In the genomic region with DNA sequence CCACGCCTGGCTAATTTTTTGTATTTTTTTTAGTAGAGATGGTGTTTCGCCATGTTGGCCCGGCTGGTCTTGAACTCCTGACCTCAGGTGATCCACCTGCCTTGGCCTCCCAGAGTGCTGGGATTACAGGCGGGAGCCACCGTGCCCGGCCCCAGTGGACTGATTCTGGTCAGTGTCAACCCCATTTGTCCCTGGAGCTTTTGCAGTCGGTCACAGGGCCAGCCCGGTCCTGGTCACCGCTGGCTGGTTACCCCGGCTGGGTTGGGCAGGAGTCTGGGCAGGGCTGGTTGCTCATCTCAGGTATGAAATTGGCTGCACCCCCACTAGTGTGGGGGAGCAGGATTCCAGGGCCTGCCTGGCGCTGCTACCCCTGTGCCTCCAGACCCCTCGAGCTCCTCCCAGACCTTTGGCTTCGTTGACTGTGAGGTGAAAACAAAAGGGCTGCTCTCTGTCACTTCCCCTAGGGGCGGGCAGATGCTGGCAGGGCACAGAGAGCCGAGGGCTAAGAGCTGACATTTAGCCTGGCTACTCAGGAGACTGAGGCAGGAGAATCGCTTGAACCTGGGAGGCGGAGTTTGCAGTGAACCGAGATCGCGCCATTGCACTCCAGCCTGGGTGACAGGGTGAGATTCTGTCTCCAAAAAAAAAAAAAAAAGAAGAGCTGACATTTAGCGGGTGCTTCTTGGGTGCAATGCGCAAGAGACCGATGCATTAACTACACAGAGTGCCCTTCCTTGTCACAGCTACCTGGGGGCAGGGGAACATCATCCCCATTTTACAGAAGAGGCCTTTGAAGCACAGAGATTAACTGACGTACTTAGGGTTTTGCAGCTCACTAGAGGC, we compare ENCODE assay signal across 9 cellular contexts. TPM values are rescaled to one million over a fixed set of nuclear protein-coding genes. Genes with fewer than 3 reads are reported as not detected.
DNase-seq lines count a peak whose midpoint lies in the region; ATAC-seq, FAIRE-seq and TF ChIP-seq lines count a peak whose summit lies in the region.
"Had no signal": no experiment of that assay in that cellular context is flagged by ENCODE, and none has a peak within 500 bp of the region (broad histone marks: within the 10 kb centered on the region; RNA-seq: fewer than 3 reads in every experiment).

No MANE protein-coding gene starts in this region.

- no peak for TF ChIP-seq CTCF in right lobe of liver (IDR thresholded peaks at IDR 0.05)

- H3K27me3 ChIP-seq in right lobe of liver (no peaks in the 10 kb centered on the region), thymus (ENCODE audit: control insufficient read depth, insufficient read depth) (no peaks in the 10 kb centered on the region)

- H3K36me3 Mint-ChIP-seq in activated T-cell treated with anti-CD3 and anti-CD28 coated beads, Interleukin-2, amount 50 U/mL, for 72 hours (ENCODE audit: insufficient read depth in 2 of 2) = peaks cover 5 to 12% of the 10 kb centered on the region in 2 donors

- no peaks in the 10 kb centered on the region for H3K27me3 Mint-ChIP-seq in activated T-cell treated with anti-CD3 and anti-CD28 coated beads, Interleukin-2, amount 50 U/mL, for 72 hours (ENCODE audit: low read depth)

- no peak for TF ChIP-seq POLR2A in right lobe of liver (IDR thresholded peaks at IDR 0.05)

- H3K4me3 ChIP-seq in right lobe of liver (no peak overlapping the region), thymus (ENCODE audit: low read length) (no peak overlapping the region)

- WGBS in right lobe of liver (ENCODE audit: insufficient coverage, low coverage, low lambda C conversion rate, missing lambda C conversion rate) = 34% methylated on average over 8 of the region's 24 CpGs
- 85% methylated on average over 24 of the region's 24 CpGs for WGBS in thymus

- no peak for FAIRE-seq in HTR-8/SVneo (lab: Jason Lieb, UNC)

- no peaks in the 10 kb centered on the region for H3K9me3 Mint-ChIP-seq in activated T-cell treated with anti-CD3 and anti-CD28 coated beads, Interleukin-2, amount 50 U/mL, for 72 hours

- peak overlapping the region; percentile 98 for H3K27ac Mint-ChIP-seq in activated T-cell treated with anti-CD3 and anti-CD28 coated beads, Interleukin-2, amount 50 U/mL, for 72 hours

- peak; percentile 19 for DNase-seq in activated naive CD4-positive, alpha-beta T cell treated with Interleukin-2 at 50 U/mL for 16 hours
- no peak for DNase-seq in activated naive CD4-positive, alpha-beta T cell treated with anti-CD3 and anti-CD28 coated beads, Interleukin-2, amount 50 U/mL, for 16 hours
- DNase-seq in activated T-cell treated with anti-CD3 and anti-CD28 coated beads, Interleukin-2, amount 50 U/mL, for 72 hours = peak; percentile 43 to 46
- DNase-seq in right lobe of liver = no peak
- no peak for DNase-seq in effector CD8-positive, alpha-beta T cell (lab: John Stamatoyannopoulos, UW)
- DNase-seq in AML-193 (lab: John Stamatoyannopoulos, UW) = no peak
- DNase-seq in HTR-8/SVneo (ENCODE audit: insufficient read length, low spot score) = no peak
- DNase-seq: NCI-H526 had no signal

- peak; percentile 0 to 3 for ATAC-seq in activated T-cell treated with anti-CD3 and anti-CD28 coated beads, Interleukin-2, amount 50 U/mL, for 72 hours (replicated peaks in 1 of 2)
- ATAC-seq in right lobe of liver = no peak

- peak overlapping the region; percentile 84 to 93 (median 92) for H3K27ac ChIP-seq in right lobe of liver
- peak overlapping the region; percentile 84 for H3K27ac ChIP-seq in thymus (ENCODE audit: low read depth)

- H3K4me1 ChIP-seq in right lobe of liver (peaks cover 0 to 63% (median 27%) of the 10 kb centered on the region in 4 donors), thymus (ENCODE audit: control insufficient read depth, insufficient read depth, low read length) (peaks cover 35% of the 10 kb centered on the region)

- intact Hi-C loops in right lobe of liver (cut with DNase I) = no loop called here

- H3K4me3 Mint-ChIP-seq in activated T-cell treated with anti-CD3 and anti-CD28 coated beads, Interleukin-2, amount 50 U/mL, for 72 hours = peak overlapping the region; percentile 89 to 92

- H3K4me1 Mint-ChIP-seq in activated T-cell treated with anti-CD3 and anti-CD28 coated beads, Interleukin-2, amount 50 U/mL, for 72 hours (ENCODE audit: low read depth) = peaks cover 89% of the 10 kb centered on the region

- no peaks in the 10 kb centered on the region for H3K36me3 ChIP-seq in right lobe of liver
- H3K36me3 ChIP-seq in thymus (ENCODE audit: control insufficient read depth, insufficient read depth) = no peaks in the 10 kb centered on the region

- H3K9me3 ChIP-seq in right lobe of liver = no peaks in the 10 kb centered on the region
- no peaks in the 10 kb centered on the region for H3K9me3 ChIP-seq in thymus (ENCODE audit: control insufficient read depth)

RNA-seq across cellular contexts. Expression of a gene that starts 10.6 kb away (rescaled TPM):
- total RNA-seq in activated T-cell treated with anti-CD3 and anti-CD28 coated beads, Interleukin-2, amount 50 U/mL, for 72 hours = 100 to 1,000 TPM in 1 of 2 donors, 10 to 100 TPM in 1; 95.4 to 130 TPM
- 10 to 100 TPM; 12.9 to 56.9 (median 26.5) TPM for total RNA-seq in right lobe of liver
- 35.4 TPM for polyA plus RNA-seq in thymus

RNA-seq across cellular contexts. Expression of a gene that starts 52.5 kb away (rescaled TPM):
- total RNA-seq in activated T-cell treated with anti-CD3 and anti-CD28 coated beads, Interleukin-2, amount 50 U/mL, for 72 hours = 10 to 100 TPM; 36.0 to 40.5 TPM
- total RNA-seq in right lobe of liver = 10 to 100 TPM; 25.9 to 36.9 (median 30.8) TPM
- 21.7 TPM for polyA plus RNA-seq in thymus

Comparison
In these comparisons a context has a peak if more than half of its experiments do, and no peak if none do; other contexts are left out.
1. DNase-seq: peak in activated naive CD4-positive, alpha-beta T cell treated with Interleukin-2 at 50 U/mL for 16 hours (single experiment) and activated T-cell treated with anti-CD3 and anti-CD28 coated beads, Interleukin-2, amount 50 U/mL, for 72 hours (2 of 2); none in activated naive CD4-positive, alpha-beta T cell treated with anti-CD3 and anti-CD28 coated beads, Interleukin-2, amount 50 U/mL, for 16 hours (single experiment), right lobe of liver (0 of 3), effector CD8-positive, alpha-beta T cell (single experiment), AML-193 (0 of 2) and HTR-8/SVneo (single experiment).
2. ATAC-seq: peak in activated T-cell treated with anti-CD3 and anti-CD28 coated beads, Interleukin-2, amount 50 U/mL, for 72 hours (2 of 2); none in right lobe of liver (0 of 4).